In the genomic region with DNA sequence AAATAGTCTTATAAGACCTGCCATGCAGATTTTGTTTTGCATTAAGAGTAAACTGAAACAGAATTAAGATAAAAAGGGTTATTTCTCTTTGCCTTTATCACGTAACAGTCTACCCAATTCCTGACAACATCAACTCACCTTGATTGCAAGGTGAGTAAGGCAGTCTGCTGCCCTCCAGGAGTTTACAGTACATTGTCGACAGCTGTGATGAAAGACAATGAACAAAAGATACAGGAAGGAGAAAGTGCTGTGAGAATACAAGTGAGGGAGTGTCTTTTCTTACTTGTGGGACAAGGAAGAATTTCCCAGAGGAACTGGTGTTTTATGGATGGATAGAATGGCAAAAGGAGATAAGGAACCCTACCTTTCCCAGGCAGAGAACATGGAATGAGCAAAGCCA, we compare ENCODE assay signal across 30 cellular contexts.
"Had no signal": no experiment of that assay in that cellular context is flagged by ENCODE, and none has a peak within 500 bp of the region (broad histone marks: within the 10 kb centered on the region; RNA-seq: fewer than 3 reads in every experiment).

No MANE protein-coding gene starts in this region.

- H3K36me3 Mint-ChIP-seq: activated naive CD4-positive, alpha-beta T cell treated with anti-CD3 and anti-CD28 coated beads, Interleukin-2, amount 10 ng/mL, durations not matched to agents 7 days and 5 days; activated naive CD4-positive, alpha-beta T cell treated with anti-CD3 and anti-CD28 coated beads, Interleukin-2, amount 50 U/mL, for 72 hours; activated naive CD8-positive, alpha-beta T cell treated with anti-CD3 and anti-CD28 coated beads, Interleukin-2, amount 10 ng/mL, durations not matched to agents 7 days and 5 days; brain had no signal

- H3K4me3 Mint-ChIP-seq: activated CD4-positive, alpha-beta memory T cell treated with anti-CD3 and anti-CD28 coated beads, Interleukin-2, amount 10 ng/mL, durations not matched to agents 7 days and 5 days; activated CD4-positive, alpha-beta T cell treated with anti-CD3 and anti-CD28 coated beads, Interleukin-2, amount 10 ng/mL, durations not matched to agents 7 days and 5 days; activated naive CD4-positive, alpha-beta T cell treated with anti-CD3 and anti-CD28 coated beads, Interleukin-2, amount 10 ng/mL, durations not matched to agents 7 days and 5 days; activated naive CD8-positive, alpha-beta T cell treated with anti-CD3 and anti-CD28 coated beads, Interleukin-2, amount 10 ng/mL, durations not matched to agents 7 days and 5 days; activated T-cell treated with anti-CD3 and anti-CD28 coated beads, Interleukin-2, amount 50 U/mL, for 24 hours; activated T-cell treated with anti-CD3 and anti-CD28 coated beads, Interleukin-2, amount 50 U/mL, for 72 hours; brain; central memory CD8-positive, alpha-beta T cell; dendritic cell treated with granulocyte-macrophage colony-stimulating factor and Interleukin-4, amounts not matched to agents 40 ng/mL and 50 ng/mL, for 4 days; endodermal cell had no signal

- DNase-seq: activated CD4-positive, alpha-beta memory T cell treated with anti-CD3 and anti-CD28 coated beads, Interleukin-2, amount 10 ng/mL, durations not matched to agents 7 days and 5 days; activated CD4-positive, alpha-beta T cell treated with anti-CD3 and anti-CD28 coated beads for 1 hour; activated CD4-positive, alpha-beta T cell treated with anti-CD3 and anti-CD28 coated beads for 4 hours; activated CD4-positive, alpha-beta T cell treated with anti-CD3 and anti-CD28 coated beads, Interleukin-2, amount 10 ng/mL, durations not matched to agents 7 days and 5 days; activated CD4-positive, alpha-beta T cell treated with anti-CD3 and anti-CD28 coated beads, Interleukin-2, amount 50 U/mL, for 4 hours; activated CD8-positive, alpha-beta memory T cell treated with anti-CD3 and anti-CD28 coated beads, Interleukin-2, amount 50 U/mL, for 48 hours; activated gamma-delta T cell; activated naive CD4-positive, alpha-beta T cell; activated naive CD4-positive, alpha-beta T cell treated with anti-CD3 and anti-CD28 coated beads, Interleukin-2, amount 10 ng/mL, durations not matched to agents 7 days and 5 days; activated naive CD8-positive, alpha-beta T cell treated with anti-CD3 and anti-CD28 coated beads, Interleukin-2, amount 10 ng/mL, durations not matched to agents 7 days and 5 days; activated T-cell treated with anti-CD3 and anti-CD28 coated beads for 4 hours; activated T-cell treated with anti-CD3 and anti-CD28 coated beads, Interleukin-2, amount 50 U/mL, for 24 hours; activated T-cell treated with anti-CD3 and anti-CD28 coated beads, Interleukin-2, amount 50 U/mL, for 72 hours; dorsolateral prefrontal cortex; effector memory CD4-positive, alpha-beta T cell; endodermal cell; erythroblast; foreskin keratinocyte; gastrocnemius medialis; glutamatergic neuron; heart left ventricle; T-helper 2 cell had no signal

- H3K27ac ChIP-seq: ascending aorta, breast epithelium, coronary artery, dorsolateral prefrontal cortex, esophagus muscularis mucosa, foreskin keratinocyte, gastrocnemius medialis, heart left ventricle had no signal

- H3K36me3 ChIP-seq: ascending aorta, breast epithelium, esophagus muscularis mucosa, gastrocnemius medialis, heart left ventricle had no signal

- H3K9me3 Mint-ChIP-seq: activated CD4-positive, alpha-beta memory T cell treated with anti-CD3 and anti-CD28 coated beads, Interleukin-2, amount 10 ng/mL, durations not matched to agents 7 days and 5 days; activated CD4-positive, alpha-beta T cell treated with anti-CD3 and anti-CD28 coated beads, Interleukin-2, amount 10 ng/mL, durations not matched to agents 7 days and 5 days; activated naive CD4-positive, alpha-beta T cell treated with anti-CD3 and anti-CD28 coated beads, Interleukin-2, amount 10 ng/mL, durations not matched to agents 7 days and 5 days; activated naive CD4-positive, alpha-beta T cell treated with anti-CD3 and anti-CD28 coated beads, Interleukin-2, amount 50 U/mL, for 72 hours; activated naive CD8-positive, alpha-beta T cell treated with anti-CD3 and anti-CD28 coated beads, Interleukin-2, amount 10 ng/mL, durations not matched to agents 7 days and 5 days; activated T-cell treated with anti-CD3 and anti-CD28 coated beads, Interleukin-2, amount 50 U/mL, for 24 hours; activated T-cell treated with anti-CD3 and anti-CD28 coated beads, Interleukin-2, amount 50 U/mL, for 72 hours; brain; central memory CD8-positive, alpha-beta T cell; dendritic cell treated with granulocyte-macrophage colony-stimulating factor and Interleukin-4, amounts not matched to agents 40 ng/mL and 50 ng/mL, for 4 days; endodermal cell had no signal

- H3K4me1 ChIP-seq: ascending aorta, breast epithelium, esophagus muscularis mucosa, foreskin keratinocyte, gastrocnemius medialis had no signal

- H3K27me3 Mint-ChIP-seq: activated CD4-positive, alpha-beta memory T cell treated with anti-CD3 and anti-CD28 coated beads, Interleukin-2, amount 10 ng/mL, durations not matched to agents 7 days and 5 days; activated naive CD4-positive, alpha-beta T cell treated with anti-CD3 and anti-CD28 coated beads, Interleukin-2, amount 10 ng/mL, durations not matched to agents 7 days and 5 days; brain; central memory CD8-positive, alpha-beta T cell; dendritic cell treated with granulocyte-macrophage colony-stimulating factor and Interleukin-4, amounts not matched to agents 40 ng/mL and 50 ng/mL, for 4 days had no signal

- H3K27me3 ChIP-seq: ascending aorta, breast epithelium, dorsolateral prefrontal cortex, esophagus muscularis mucosa, foreskin keratinocyte, gastrocnemius medialis had no signal

- ATAC-seq: activated naive CD4-positive, alpha-beta T cell treated with anti-CD3 and anti-CD28 coated beads, Interleukin-2, amount 50 U/mL, for 72 hours; activated T-cell treated with anti-CD3 and anti-CD28 coated beads, Interleukin-2, amount 50 U/mL, for 72 hours; foreskin keratinocyte; gastrocnemius medialis; heart left ventricle had no signal

- H3K4me1 Mint-ChIP-seq: activated CD4-positive, alpha-beta memory T cell treated with anti-CD3 and anti-CD28 coated beads, Interleukin-2, amount 10 ng/mL, durations not matched to agents 7 days and 5 days; activated CD4-positive, alpha-beta T cell treated with anti-CD3 and anti-CD28 coated beads, Interleukin-2, amount 10 ng/mL, durations not matched to agents 7 days and 5 days; activated naive CD4-positive, alpha-beta T cell treated with anti-CD3 and anti-CD28 coated beads, Interleukin-2, amount 10 ng/mL, durations not matched to agents 7 days and 5 days; activated naive CD8-positive, alpha-beta T cell treated with anti-CD3 and anti-CD28 coated beads, Interleukin-2, amount 10 ng/mL, durations not matched to agents 7 days and 5 days; central memory CD8-positive, alpha-beta T cell had no signal

- H3K27ac Mint-ChIP-seq: activated CD4-positive, alpha-beta memory T cell treated with anti-CD3 and anti-CD28 coated beads, Interleukin-2, amount 10 ng/mL, durations not matched to agents 7 days and 5 days; activated CD4-positive, alpha-beta T cell treated with anti-CD3 and anti-CD28 coated beads, Interleukin-2, amount 10 ng/mL, durations not matched to agents 7 days and 5 days; activated naive CD4-positive, alpha-beta T cell treated with anti-CD3 and anti-CD28 coated beads, Interleukin-2, amount 10 ng/mL, durations not matched to agents 7 days and 5 days; activated naive CD4-positive, alpha-beta T cell treated with anti-CD3 and anti-CD28 coated beads, Interleukin-2, amount 50 U/mL, for 72 hours; activated naive CD8-positive, alpha-beta T cell treated with anti-CD3 and anti-CD28 coated beads, Interleukin-2, amount 10 ng/mL, durations not matched to agents 7 days and 5 days; activated T-cell treated with anti-CD3 and anti-CD28 coated beads, Interleukin-2, amount 50 U/mL, for 24 hours; activated T-cell treated with anti-CD3 and anti-CD28 coated beads, Interleukin-2, amount 50 U/mL, for 72 hours; brain; dendritic cell treated with granulocyte-macrophage colony-stimulating factor and Interleukin-4, amounts not matched to agents 40 ng/mL and 50 ng/mL, for 4 days; endodermal cell had no signal

- H3K4me3 ChIP-seq: ascending aorta, breast epithelium, coronary artery, dorsolateral prefrontal cortex, esophagus muscularis mucosa, gastrocnemius medialis, heart left ventricle had no signal
